In the genomic region with DNA sequence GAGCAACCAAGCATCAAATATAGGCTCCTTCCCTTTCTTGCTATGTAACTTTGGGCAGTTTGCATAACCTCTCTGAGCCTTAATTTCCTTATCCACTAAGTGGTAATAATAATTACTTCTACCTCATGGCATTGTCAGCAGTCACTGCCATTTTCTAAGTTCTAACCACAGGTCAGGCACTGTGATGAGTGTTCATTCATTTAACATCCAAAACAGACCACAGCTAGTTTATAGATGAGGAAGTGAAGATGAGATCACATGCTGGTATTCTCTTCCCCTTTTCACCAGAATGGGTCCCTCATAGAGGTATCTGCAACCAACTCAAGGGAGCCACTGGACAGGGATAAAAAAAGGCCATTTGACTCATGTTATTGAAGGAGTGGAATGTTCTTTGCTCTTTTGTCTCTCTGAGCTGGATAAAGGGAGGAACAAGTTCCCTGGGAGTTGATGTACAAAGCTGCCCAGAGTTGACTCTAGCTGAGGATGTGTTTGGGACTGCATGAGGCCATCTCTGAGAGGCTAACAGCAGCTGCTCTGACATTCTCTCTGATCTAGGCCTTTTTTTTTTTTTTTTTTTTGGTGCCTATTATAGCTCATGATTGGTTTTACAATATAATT, we compare ENCODE assay signal across 9 cellular contexts.
DNase-seq lines count a peak whose midpoint lies in the region; ATAC-seq and TF ChIP-seq lines count a peak whose summit lies in the region.
"Had no signal": no experiment of that assay in that cellular context is flagged by ENCODE, and none has a peak within 500 bp of the region (broad histone marks: within the 10 kb centered on the region; RNA-seq: fewer than 3 reads in every experiment).

No MANE protein-coding gene starts in this region.

- H3K4me1 ChIP-seq in colonic mucosa, result no peaks in the 10 kb centered on the region

- H3K4me3 ChIP-seq in colonic mucosa, result no peak overlapping the region
- H3K4me3 ChIP-seq: cardiac muscle cell had no signal

- H3K27ac ChIP-seq in colonic mucosa, result no peak overlapping the region

- H3K9me3 ChIP-seq in colonic mucosa, result no peaks in the 10 kb centered on the region

- TF ChIP-seq POLR2A in GM18505 (IDR thresholded peaks at IDR 0.05; ENCODE audit: borderline replicate concordance, extremely low read depth, insufficient read depth, insufficient read length), result no peak

- in situ Hi-C loops in KBM-7 (cut with MboI; ENCODE audit: low pct_unique_long_range_greater_than_20kb, low sequenced_read_pairs), result no loop called here

- H3K9ac ChIP-seq in colonic mucosa (ENCODE audit: low read depth in 2 of 2, low read length in 2 of 2), result no peak overlapping the region

- TF ChIP-seq CTCF in colonic mucosa (IDR thresholded peaks at IDR 0.05), result no peak

- intact Hi-C loops in colonic mucosa (cut with DNase I), result no loop called here

- H3K27me3 ChIP-seq in colonic mucosa, result no peaks in the 10 kb centered on the region
- H3K27me3 ChIP-seq: cardiac muscle cell had no signal

- ATAC-seq in GM18505 (IDR thresholded peaks at IDR 0.05; ENCODE audit: unreplicated experiment), result peak; percentile 94
- ATAC-seq in GM21723 (IDR thresholded peaks at IDR 0.05; ENCODE audit: unreplicated experiment), result peak; percentile 95

- no peaks in the 10 kb centered on the region for H3K36me3 ChIP-seq in colonic mucosa
- H3K36me3 ChIP-seq: cardiac muscle cell had no signal

- DNase-seq in KBM-7, result peak; percentile 88
- DNase-seq in germinal center (ENCODE audit: low spot score), result peak; percentile 57
- no peak for DNase-seq in AG08395 (ENCODE audit: low spot score)
- DNase-seq in NCI-H187 (lab: John Stamatoyannopoulos, UW), result no peak
- DNase-seq in stimulated activated CD4-positive, alpha-beta T cell treated with anti-CD3 and anti-CD28 coated beads, Interleukin-12 subunit alpha, Interleukin-12 subunit beta, amount 100 ng/mL, for 4 hours, result no peak
- no peak for DNase-seq in colonic mucosa

Comparison
In these comparisons a context has a peak if more than half of its experiments do, and no peak if none do; other contexts are left out.
1. DNase-seq: peak in KBM-7 (single experiment) and germinal center (single experiment); none in AG08395 (single experiment), NCI-H187 (0 of 2), stimulated activated CD4-positive, alpha-beta T cell treated with anti-CD3 and anti-CD28 coated beads, Interleukin-12 subunit alpha, Interleukin-12 subunit beta, amount 100 ng/mL, for 4 hours (single experiment) and colonic mucosa (single experiment).